ENCODE assay signal across 20 cellular contexts in the genomic region with DNA sequence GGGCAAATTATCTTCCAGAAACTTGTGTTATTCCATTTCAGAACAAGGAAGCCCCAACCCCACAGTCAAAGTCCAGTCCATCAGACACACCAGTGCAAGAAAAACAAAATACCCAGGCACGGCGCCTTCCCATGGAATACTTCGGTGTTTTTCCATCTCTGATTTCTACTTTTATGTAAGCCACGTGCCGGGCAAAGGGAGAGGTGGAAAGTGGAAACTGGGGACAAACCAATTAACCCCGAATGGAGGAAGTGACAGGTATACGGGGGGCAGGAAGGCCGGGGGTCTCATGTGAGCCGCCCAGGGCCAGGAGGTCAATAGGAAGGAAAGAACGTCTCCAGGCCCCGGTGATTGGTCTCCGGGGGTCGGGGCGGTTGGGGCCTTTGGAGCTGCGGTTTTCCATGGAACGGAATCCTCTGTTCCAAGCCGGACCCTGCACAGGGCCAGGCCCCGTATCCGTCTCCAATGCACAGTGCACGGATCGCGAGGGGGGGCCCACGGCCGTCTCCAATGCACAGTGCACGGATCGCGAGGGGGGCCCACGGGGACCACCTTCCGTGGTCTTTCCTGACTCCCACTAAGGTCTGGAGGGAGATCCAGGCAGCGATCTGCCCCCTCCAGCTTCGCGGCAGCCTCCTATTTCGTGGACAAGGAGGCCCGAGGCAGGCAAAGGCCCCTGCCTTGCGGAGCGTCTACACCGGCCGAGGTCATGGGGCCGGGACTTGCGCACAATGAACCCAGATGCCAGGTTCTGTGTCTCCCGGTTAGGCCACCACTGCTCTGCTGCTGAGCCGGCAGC.
A peak's percentile ranks its signal among the peaks of the same experiment; 100 is the strongest.
DNase-seq lines count a peak whose midpoint lies in the region; ATAC-seq, FAIRE-seq and TF ChIP-seq lines count a peak whose summit lies in the region.
"Had no signal": no experiment of that assay in that cellular context is flagged by ENCODE, and none has a peak within 500 bp of the region (broad histone marks: within the 10 kb centered on the region; RNA-seq: fewer than 3 reads in every experiment).

No MANE protein-coding gene starts in this region.

- H3K79me2 ChIP-seq in HepG2 (ENCODE audit: insufficient read depth, low read length) (no peaks in the 10 kb centered on the region), smooth muscle cell (ENCODE audit: low read depth) (no peaks in the 10 kb centered on the region)

- TF ChIP-seq CTCF in body of pancreas (IDR thresholded peaks at IDR 0.05) = no peak
- no peak for TF ChIP-seq CTCF in HepG2 (CRISPR knock-in tag; IDR thresholded peaks at IDR 0.05)
- TF ChIP-seq CTCF in smooth muscle cell (IDR thresholded peaks at IDR 0.05; ENCODE audit: borderline replicate concordance, insufficient read depth, poor library complexity, severe bottlenecking) = no peak
- TF ChIP-seq CTCF in stomach (IDR thresholded peaks at IDR 0.05) = no peak

- no peak overlapping the region for H3K4me3 Mint-ChIP-seq in IgD-negative memory B cell
- no peak overlapping the region for H3K4me3 Mint-ChIP-seq in CD8-positive, alpha-beta memory T cell
- H3K4me3 Mint-ChIP-seq: activated naive CD8-positive, alpha-beta T cell treated with anti-CD3 and anti-CD28 coated beads, Interleukin-2, amount 50 U/mL, for 24 hours had no signal

- TF ChIP-seq POLR2A in body of pancreas (IDR thresholded peaks at IDR 0.05) (no peak), HepG2 (IDR thresholded peaks at IDR 0.05; ENCODE audit: insufficient read depth in 1 of 2, low read depth in 2 of 2, low read length in 2 of 2) (no peak), stomach (IDR thresholded peaks at IDR 0.05) (no peak)

- H3K27me3 Mint-ChIP-seq in IgD-negative memory B cell = no peaks in the 10 kb centered on the region
- H3K27me3 Mint-ChIP-seq in CD8-positive, alpha-beta memory T cell = no peaks in the 10 kb centered on the region

- DNase-seq in body of pancreas = no peak
- peak; percentile 75 for DNase-seq in HepG2 (ENCODE audit: low spot score)
- no peak for DNase-seq in smooth muscle cell (lab: John Stamatoyannopoulos, UW; ENCODE audit: unreplicated experiment)
- DNase-seq in stomach = no peak
- no peak for DNase-seq in CD8-positive, alpha-beta memory T cell
- DNase-seq in stimulated activated naive CD4-positive, alpha-beta T cell (lab: John Stamatoyannopoulos, UW) = no peak
- DNase-seq: activated CD4-positive, alpha-beta T cell treated with anti-CD3 and anti-CD28 coated beads for 48 hours; activated naive CD8-positive, alpha-beta T cell treated with anti-CD3 and anti-CD28 coated beads, Interleukin-2, amount 50 U/mL, for 24 hours; activated T-cell treated with anti-CD3 and anti-CD28 coated beads for 4 hours; DMS79 treated with DMSO at 0.1 percent for 48 hours; erythroblast; NCI-H1105 treated with DMSO at 0.1 percent for 48 hours; NK-92 treated with Interleukin-12 subunit alpha and Interleukin-12 subunit beta, amount 100 ng/mL, for 24 hours; SIG-M5; T-helper 9 cell had no signal

- peak overlapping the region; percentile 68 for H3K9ac ChIP-seq in HepG2 (ENCODE audit: insufficient read depth, low read depth, low read length)
- H3K9ac ChIP-seq in smooth muscle cell (ENCODE audit: low read depth) = no peak overlapping the region

- H2AFZ ChIP-seq in HepG2 (ENCODE audit: low read length) (no peak overlapping the region), smooth muscle cell (ENCODE audit: low read depth) (no peak overlapping the region)

- TSS peak; percentile 67 for BruUV-seq in HepG2 (replicated peaks; lab: Mats Ljungman, UMichigan)

- no peaks in the 10 kb centered on the region for H4K20me1 ChIP-seq in HepG2 (ENCODE audit: insufficient read depth, low read length)
- no peaks in the 10 kb centered on the region for H4K20me1 ChIP-seq in smooth muscle cell (ENCODE audit: low read depth)

- ATAC-seq in body of pancreas (peak; percentile 11), HepG2 (peak; percentile 13; the same call in 1 of the 3 replicates), HG02885 (IDR thresholded peaks at IDR 0.05; ENCODE audit: poor library complexity, unreplicated experiment) (no peak)
- ATAC-seq: activated naive CD8-positive, alpha-beta T cell treated with anti-CD3 and anti-CD28 coated beads, Interleukin-2, amount 50 U/mL, for 24 hours had no signal

- FAIRE-seq in HepG2 (lab: Jason Lieb, UNC) = peak; percentile 54
- FAIRE-seq: keratinocyte had no signal

- H3K27ac Mint-ChIP-seq in IgD-negative memory B cell = peak overlapping the region in 2 of 3 donors; percentile 23 to 92
- H3K27ac Mint-ChIP-seq in CD8-positive, alpha-beta memory T cell = peak overlapping the region in 1 of 8 donors; percentile 77
- H3K27ac Mint-ChIP-seq: activated naive CD8-positive, alpha-beta T cell treated with anti-CD3 and anti-CD28 coated beads, Interleukin-2, amount 50 U/mL, for 24 hours had no signal

- H3K27ac ChIP-seq in body of pancreas (no peak overlapping the region), HepG2 (ENCODE audit: extremely low read length, insufficient read depth, low read length) (peak overlapping the region; percentile 77), smooth muscle cell (ENCODE audit: low read depth) (peak overlapping the region; percentile 67), stomach (peak overlapping the region in 2 of 5 donors; percentile 18 to 41)
- no peak overlapping the region for H3K27ac ChIP-seq in CD8-positive, alpha-beta memory T cell (ENCODE audit: low read depth, low read length)
- H3K27ac ChIP-seq: C4-2B, heart left ventricle had no signal

- H3K4me1 ChIP-seq in body of pancreas (no peaks in the 10 kb centered on the region), HepG2 (ENCODE audit: insufficient read depth, low read length) (peaks cover 54% of the 10 kb centered on the region), smooth muscle cell (ENCODE audit: low read depth) (peaks cover 18% of the 10 kb centered on the region), stomach (peaks cover 1 to 21% (median 8%) of the 10 kb centered on the region in 4 donors)
- H3K4me1 ChIP-seq in CD8-positive, alpha-beta memory T cell (ENCODE audit: insufficient read depth, low read length) = peaks cover 11% of the 10 kb centered on the region

- H3K4me1 Mint-ChIP-seq in IgD-negative memory B cell = peaks cover 11 to 30% (median 19%) of the 10 kb centered on the region in 3 donors
- peaks cover 12 to 23% (median 15%) of the 10 kb centered on the region in 3 donors for H3K4me1 Mint-ChIP-seq in CD8-positive, alpha-beta memory T cell

- POLR2A ChIA-PET in HepG2 (lab: Yijun Ruan, JAX) = interaction anchor here (1.0 to 5.1 kb wide), 8 partner anchors 9 to 79 kb away, joined by 3 to 53 read pairs (median 10); a partner anchor contains a TSS
- POLR2A ChIA-PET in CD8-positive, alpha-beta memory T cell (lab: Charles Lee) = interaction anchor here (0.9 to 1.3 kb wide), 2 partner anchors 77 to 80 kb away, joined by 3 read pairs; a partner anchor contains a TSS

- H3K9me3 ChIP-seq in body of pancreas = no peaks in the 10 kb centered on the region
- no peaks in the 10 kb centered on the region for H3K9me3 ChIP-seq in HepG2 (ENCODE audit: low read length)
- H3K9me3 ChIP-seq in smooth muscle cell (replicated peaks; ENCODE audit: low read depth) = no peaks in the 10 kb centered on the region
- H3K9me3 ChIP-seq in stomach = no peaks in the 10 kb centered on the region
- H3K9me3 ChIP-seq in CD8-positive, alpha-beta memory T cell (ENCODE audit: low read length) = no peaks in the 10 kb centered on the region
- H3K9me3 ChIP-seq: heart left ventricle had no signal

- WGBS in body of pancreas, 2 donors = 84 to 85% methylated on average over 29 to 42 of the region's 42 CpGs
- 62% methylated on average over 22 of the region's 42 CpGs for WGBS in HepG2 (ENCODE audit: low lambda C conversion rate)
- WGBS in smooth muscle cell (ENCODE audit: low lambda C conversion rate) = 95% methylated on average over 42 of the region's 42 CpGs
- 78 to 88% (median 86%) methylated on average over 32 to 42 of the region's 42 CpGs for WGBS in stomach, 5 donors

- H3K36me3 ChIP-seq in body of pancreas (replicated peaks in 1 of 2; ENCODE audit: insufficient read depth in 1 of 2, low read depth in 2 of 2) (no peaks in the 10 kb centered on the region), HepG2 (replicated peaks in 1 of 2; ENCODE audit: control insufficient read depth in 1 of 2, insufficient read depth in 2 of 2, low read length in 2 of 2) (no peaks in the 10 kb centered on the region), smooth muscle cell (ENCODE audit: low read depth) (no peaks in the 10 kb centered on the region), stomach (no peaks in the 10 kb centered on the region)
- no peaks in the 10 kb centered on the region for H3K36me3 ChIP-seq in CD8-positive, alpha-beta memory T cell (ENCODE audit: insufficient read depth, low read length)
- H3K36me3 ChIP-seq: heart left ventricle had no signal

- H3K9me3 Mint-ChIP-seq in IgD-negative memory B cell = no peaks in the 10 kb centered on the region
- no peaks in the 10 kb centered on the region for H3K9me3 Mint-ChIP-seq in CD8-positive, alpha-beta memory T cell
- H3K9me3 Mint-ChIP-seq: activated naive CD8-positive, alpha-beta T cell treated with anti-CD3 and anti-CD28 coated beads, Interleukin-2, amount 50 U/mL, for 24 hours had no signal

- in situ Hi-C loops in HepG2 (cut with HindIII; ENCODE audit: extremely low pct_ligation_motif_present, low pct_unique_long_range_greater_than_20kb) = no loop called here

- peaks cover 3% of the 10 kb centered on the region for H3K36me3 Mint-ChIP-seq in IgD-negative memory B cell
- H3K36me3 Mint-ChIP-seq in CD8-positive, alpha-beta memory T cell = no peaks in the 10 kb centered on the region

- H3F3A ChIP-seq in smooth muscle cell (ENCODE audit: low read depth) = peaks cover 12% of the 10 kb centered on the region

- TF ChIP-seq EP300 in HepG2 (IDR thresholded peaks at IDR 0.05; ENCODE audit: low read depth in 2 of 2, low read length in 2 of 2) = peak in 1 of 2 experiments; percentile 33; a peak in 1 of 4 replicates
- TF ChIP-seq EP300 in HepG2 (CRISPR knock-in tag; IDR thresholded peaks at IDR 0.05; ENCODE audit: borderline replicate concordance) = no peak
- no peak for TF ChIP-seq EP300 in stomach (IDR thresholded peaks at IDR 0.05)

- no peak for TF ChIP-seq RAD21 in HepG2 (CRISPR knock-in tag; IDR thresholded peaks at IDR 0.05)

- intact Hi-C loops in body of pancreas (cut with DNase I) (no loop called here), HepG2 (cut with micrococcal nuclease; ENCODE audit: unreplicated experiment) (no loop called here), stomach (cut with DNase I; ENCODE audit: low total_unique reads) (no loop called here)

- H3K27me3 ChIP-seq in body of pancreas (no peaks in the 10 kb centered on the region), HepG2 (ENCODE audit: control insufficient read depth in 1 of 2, insufficient read depth in 2 of 2, low read length in 2 of 2) (no peaks in the 10 kb centered on the region), smooth muscle cell (ENCODE audit: low read depth) (no peaks in the 10 kb centered on the region), stomach (no peaks in the 10 kb centered on the region)
- no peaks in the 10 kb centered on the region for H3K27me3 ChIP-seq in CD8-positive, alpha-beta memory T cell (ENCODE audit: insufficient read depth, low read length, poor library complexity, severe bottlenecking)
- H3K27me3 ChIP-seq: heart left ventricle had no signal

- CTCF ChIA-PET in HepG2 (lab: Yijun Ruan, JAX; ENCODE audit: low intra/inter-chr PET ratio, low total read pairs) = no interaction called here
- CTCF ChIA-PET in CD8-positive, alpha-beta memory T cell (lab: Charles Lee) = interaction anchor here (0.9 to 1.8 kb wide), 3 partner anchors 24 to 80 kb away, joined by 3 to 7 read pairs (median 4); a partner anchor contains a TSS

- H3K4me2 ChIP-seq in HepG2 (ENCODE audit: low read depth, low read length) = peak overlapping the region; percentile 64
- H3K4me2 ChIP-seq in smooth muscle cell = peak overlapping the region; percentile 13

- H3K4me3 ChIP-seq in body of pancreas = no peak overlapping the region
- H3K4me3 ChIP-seq in HepG2 (replicated peaks in 1 of 3; ENCODE audit: insufficient read depth in 1 of 3, low read depth in 2 of 3, low read length in 3 of 3) = peak overlapping the region; percentile 12 to 33 (median 31); a peak in 3 of 6 replicates
- no peak overlapping the region for H3K4me3 ChIP-seq in smooth muscle cell
- no peak overlapping the region for H3K4me3 ChIP-seq in stomach
- no peak overlapping the region for H3K4me3 ChIP-seq in CD8-positive, alpha-beta memory T cell (ENCODE audit: low read length)
- H3K4me3 ChIP-seq: heart left ventricle had no signal

Comparison
In these comparisons a context has a peak if more than half of its experiments do, and no peak if none do; other contexts are left out.
1. H3K27ac ChIP-seq: peak in HepG2 (single experiment) and smooth muscle cell (single experiment); none in body of pancreas (0 of 4) and CD8-positive, alpha-beta memory T cell (single experiment).
2. H3K4me3 ChIP-seq: peak in HepG2 (3 of 3); none in body of pancreas (0 of 2), smooth muscle cell (single experiment), stomach (0 of 4) and CD8-positive, alpha-beta memory T cell (single experiment).